In the genomic region with DNA sequence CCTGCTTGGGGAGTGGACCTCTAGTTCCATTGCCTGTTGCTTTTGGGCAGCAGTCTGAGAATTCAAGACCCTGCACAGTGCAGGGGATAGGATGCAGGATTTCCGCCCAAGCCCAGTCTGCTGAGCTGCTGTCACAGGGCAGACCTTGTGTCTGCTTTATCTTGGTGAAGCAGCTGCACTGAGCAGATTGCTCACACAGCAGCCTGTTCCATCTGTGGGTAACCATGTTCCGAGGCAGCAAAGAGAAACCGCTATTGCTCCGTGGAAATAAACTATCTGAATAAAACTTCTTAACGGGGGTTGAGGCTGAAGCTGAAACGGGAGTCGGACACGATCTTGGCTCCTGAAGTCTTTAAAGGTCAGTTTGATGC, we compare ENCODE assay signal across 8 cellular contexts.
DNase-seq lines count a peak whose midpoint lies in the region; ATAC-seq and TF ChIP-seq lines count a peak whose summit lies in the region.

No MANE protein-coding gene starts in this region.

- WGBS in tibial nerve, 2 donors: 38 to 46% methylated on average over 8 of the region's 8 CpGs

- H3K36me3 Mint-ChIP-seq in effector memory CD8-positive, alpha-beta T cell (ENCODE audit: insufficient read depth): peaks cover 49% of the 10 kb centered on the region
- H3K36me3 Mint-ChIP-seq in nephron progenitor cell (ENCODE audit: low read depth): peaks cover 70% of the 10 kb centered on the region

- peaks cover 0 to 40% (median 0%) of the 10 kb centered on the region in 3 donors for H3K36me3 ChIP-seq in tibial nerve

- TF ChIP-seq CTCF in nephron progenitor cell (IDR thresholded peaks at IDR 0.05) (no peak), tibial nerve (IDR thresholded peaks at IDR 0.05) (no peak)

- peak overlapping the region; percentile 82 to 96 for H3K4me3 Mint-ChIP-seq in effector memory CD8-positive, alpha-beta T cell
- peak overlapping the region; percentile 1 for H3K4me3 Mint-ChIP-seq in nephron progenitor cell

- no peaks in the 10 kb centered on the region for H3K27me3 Mint-ChIP-seq in effector memory CD8-positive, alpha-beta T cell
- peaks cover 1% of the 10 kb centered on the region for H3K27me3 Mint-ChIP-seq in nephron progenitor cell (ENCODE audit: low read depth, poor library complexity)

- H3K4me1 Mint-ChIP-seq in effector memory CD8-positive, alpha-beta T cell (ENCODE audit: low read depth in 2 of 2): peaks cover 53 to 68% of the 10 kb centered on the region in 2 donors
- H3K4me1 Mint-ChIP-seq in nephron progenitor cell: peaks cover 53% of the 10 kb centered on the region

- peak overlapping the region; percentile 55 to 85 (median 84) for H3K27ac ChIP-seq in tibial nerve

- no peaks in the 10 kb centered on the region for H3K27me3 ChIP-seq in tibial nerve

- ATAC-seq in GM18907 (IDR thresholded peaks at IDR 0.05; ENCODE audit: unreplicated experiment) (peak; percentile 46), HG03175 (IDR thresholded peaks at IDR 0.05; ENCODE audit: unreplicated experiment) (peak; percentile 51), HG03097 (IDR thresholded peaks at IDR 0.05; ENCODE audit: low FRiP score, unreplicated experiment) (no peak)
- ATAC-seq in effector memory CD8-positive, alpha-beta T cell (replicated peaks): peak; percentile 71

- no peaks in the 10 kb centered on the region for H3K9me3 Mint-ChIP-seq in effector memory CD8-positive, alpha-beta T cell
- H3K9me3 Mint-ChIP-seq in nephron progenitor cell: peaks cover 3% of the 10 kb centered on the region

- no peaks in the 10 kb centered on the region for H3K9me3 ChIP-seq in tibial nerve

- peak overlapping the region in 3 of 4 donors; percentile 3 to 37 (median 28) for H3K4me3 ChIP-seq in tibial nerve

- peak in 1 of 2 donors; percentile 66 for TF ChIP-seq EP300 in tibial nerve (IDR thresholded peaks at IDR 0.05)

- DNase-seq in activated CD4-positive, alpha-beta T cell treated with anti-CD3 and anti-CD28 coated beads for 48 hours: peak; percentile 74
- peak; percentile 53 to 62 (median 56) for DNase-seq in effector memory CD8-positive, alpha-beta T cell
- no peak for DNase-seq in nephron progenitor cell
- DNase-seq in tibial nerve (ENCODE audit: low spot score in 2 of 2): peak in 1 of 2 donors; percentile 58
- no peak for DNase-seq in SIG-M5 (lab: John Stamatoyannopoulos, UW)

- peaks cover 0 to 65% (median 30%) of the 10 kb centered on the region in 4 donors for H3K4me1 ChIP-seq in tibial nerve

- peak; percentile 34 to 48 for TF ChIP-seq POLR2A in tibial nerve (IDR thresholded peaks at IDR 0.05)

- H3K27ac Mint-ChIP-seq in effector memory CD8-positive, alpha-beta T cell: peak overlapping the region; percentile 99
- peak overlapping the region; percentile 64 for H3K27ac Mint-ChIP-seq in nephron progenitor cell

Comparison
In these comparisons a context has a peak if more than half of its experiments do, and no peak if none do; other contexts are left out.
1. DNase-seq: peak in activated CD4-positive, alpha-beta T cell treated with anti-CD3 and anti-CD28 coated beads for 48 hours (single experiment) and effector memory CD8-positive, alpha-beta T cell (3 of 3); none in nephron progenitor cell (single experiment) and SIG-M5 (single experiment).